Comparison of ENCODE assay signal across 8 cellular contexts in the genomic region with DNA sequence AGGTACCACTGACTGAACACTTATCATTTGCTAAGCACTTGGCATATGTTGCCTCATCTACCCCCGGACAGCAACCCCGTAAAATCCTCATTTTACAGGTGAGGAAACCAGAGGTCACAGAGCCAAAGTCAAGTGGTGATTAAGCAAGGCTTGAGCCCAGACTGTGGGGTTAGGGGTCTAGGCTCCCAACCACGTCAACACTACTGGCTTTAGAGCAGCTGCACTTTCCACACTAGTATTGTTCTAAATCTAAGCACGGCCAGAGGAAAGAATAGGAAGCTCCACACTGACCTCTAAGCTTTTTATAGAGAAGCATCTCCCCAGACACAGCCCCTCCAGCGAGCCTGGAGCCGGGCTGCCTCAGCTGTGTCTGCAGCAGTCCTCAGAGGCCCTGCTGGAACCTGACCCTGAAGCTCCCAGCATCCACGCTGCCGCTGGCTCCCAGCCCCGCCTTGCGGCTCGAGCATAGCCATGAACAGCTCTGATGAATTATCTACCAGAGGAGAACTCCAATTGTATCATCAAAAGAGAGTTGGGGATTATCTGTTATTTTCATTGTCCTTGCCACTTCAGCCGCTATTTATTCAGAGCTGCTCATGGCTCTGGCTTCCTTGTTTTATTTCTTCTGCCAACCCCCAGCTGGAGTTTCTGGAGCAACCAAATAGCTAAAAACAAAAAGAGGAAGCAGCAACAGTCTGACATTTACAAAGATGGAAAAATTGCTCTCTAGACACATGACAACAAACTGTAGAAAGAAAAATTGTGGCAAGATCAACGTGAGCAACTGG.
DNase-seq lines count a peak whose midpoint lies in the region; ATAC-seq, FAIRE-seq and TF ChIP-seq lines count a peak whose summit lies in the region.

No MANE protein-coding gene starts in this region.

- intact Hi-C loops in kidney (cut with DNase I), result no loop called here

- H3K4me3 ChIP-seq in NB4 (ENCODE audit: low read depth, low read length) (peak overlapping the region; percentile 79), kidney (ENCODE audit: low read length in 2 of 2) (no peak overlapping the region)

- no peaks in the 10 kb centered on the region for H3K36me3 ChIP-seq in kidney (ENCODE audit: control insufficient read depth in 1 of 2, insufficient read depth in 2 of 2, low read length in 2 of 2)

- no peaks in the 10 kb centered on the region for H3K9me3 ChIP-seq in kidney (ENCODE audit: control insufficient read depth in 1 of 2, low read length in 2 of 2)

- DNase-seq in AG09319 (ENCODE audit: extremely low read depth, low read depth), result no peak
- peak; percentile 93 for DNase-seq in NB4 (ENCODE audit: low read depth)
- DNase-seq in amygdala (lab: John Stamatoyannopoulos, UW), result peak in 55 of 56 donors; percentile 25 to 89 (median 68)
- DNase-seq in kidney, result peak; percentile 96
- DNase-seq in NCI-H1048 (lab: John Stamatoyannopoulos, UW), result no peak

- ATAC-seq in stimulated activated memory B cell treated with anti-CD40 and anti-IgM and Interleukin-4, amounts not matched to agents 10 μg/mL and 1 μg/mL and 100 μg/mL, for 72 hours, result peak; percentile 53
- ATAC-seq in GM21447 (IDR thresholded peaks at IDR 0.05; ENCODE audit: unreplicated experiment) (no peak), HG03571 (IDR thresholded peaks at IDR 0.05; ENCODE audit: unreplicated experiment) (no peak)

- peak overlapping the region in 1 of 2 donors; percentile 66 for H3K27ac ChIP-seq in kidney (ENCODE audit: low read depth in 2 of 2, low read length in 2 of 2)

- no peaks in the 10 kb centered on the region for H3K36me3 Mint-ChIP-seq in stimulated activated memory B cell treated with anti-CD40 and anti-IgM and Interleukin-4, amounts not matched to agents 10 μg/mL and 1 μg/mL and 100 μg/mL, for 72 hours

- peaks cover 8% of the 10 kb centered on the region for H3K4me1 Mint-ChIP-seq in stimulated activated memory B cell treated with anti-CD40 and anti-IgM and Interleukin-4, amounts not matched to agents 10 μg/mL and 1 μg/mL and 100 μg/mL, for 72 hours

- no peak for TF ChIP-seq POLR2A in NB4 (IDR thresholded peaks at IDR 0.05; ENCODE audit: extremely low read depth, insufficient read length)

- H3K9ac ChIP-seq in kidney (ENCODE audit: low read length in 2 of 2), result no peak overlapping the region

- H3K4me3 Mint-ChIP-seq in stimulated activated memory B cell treated with anti-CD40 and anti-IgM and Interleukin-4, amounts not matched to agents 10 μg/mL and 1 μg/mL and 100 μg/mL, for 72 hours, result no peak overlapping the region

- H3K27ac Mint-ChIP-seq in stimulated activated memory B cell treated with anti-CD40 and anti-IgM and Interleukin-4, amounts not matched to agents 10 μg/mL and 1 μg/mL and 100 μg/mL, for 72 hours, result peak overlapping the region; percentile 77

- FAIRE-seq in kidney (lab: Jason Lieb, UNC), result no peak

- H3K27me3 Mint-ChIP-seq in stimulated activated memory B cell treated with anti-CD40 and anti-IgM and Interleukin-4, amounts not matched to agents 10 μg/mL and 1 μg/mL and 100 μg/mL, for 72 hours, result no peaks in the 10 kb centered on the region

- TF ChIP-seq CTCF in AG09319 (IDR thresholded peaks at IDR 0.05; ENCODE audit: low read depth, low read length) (peak; percentile 25), NB4 (IDR thresholded peaks at IDR 0.05; ENCODE audit: low read depth, low read length) (no peak), kidney (IDR thresholded peaks at IDR 0.05; ENCODE audit: borderline replicate concordance, extremely low read depth, insufficient read depth) (no peak)

- peaks cover 0 to 14% of the 10 kb centered on the region in 2 donors for H3K4me1 ChIP-seq in kidney (ENCODE audit: control insufficient read depth in 1 of 2, insufficient read depth in 1 of 2, low read depth in 1 of 2, low read length in 2 of 2)

- H3K9me3 Mint-ChIP-seq in stimulated activated memory B cell treated with anti-CD40 and anti-IgM and Interleukin-4, amounts not matched to agents 10 μg/mL and 1 μg/mL and 100 μg/mL, for 72 hours, result no peaks in the 10 kb centered on the region

Comparison
In these comparisons a context has a peak if more than half of its experiments do, and no peak if none do; other contexts are left out.
1. DNase-seq: peak in NB4 (single experiment), amygdala (55 of 56) and kidney (single experiment); none in AG09319 (single experiment) and NCI-H1048 (single experiment).